In genomic region chr14:106657460-106657859, GRCh38 we compare ENCODE assay signal across 10 cellular contexts.
DNase-seq lines count a peak whose midpoint lies in the region; ATAC-seq and TF ChIP-seq lines count a peak whose summit lies in the region.
"Had no signal": no experiment of that assay in that cellular context is flagged by ENCODE, and none has a peak within 500 bp of the region (broad histone marks: within the 10 kb centered on the region; RNA-seq: fewer than 3 reads in every experiment).

No MANE protein-coding gene starts in this region.

- no peak overlapping the region for H3K27ac ChIP-seq in 22Rv1
- H3K27ac ChIP-seq: skin epidermis had no signal

- no peak overlapping the region for H3K4me3 Mint-ChIP-seq in activated CD4-positive, alpha-beta T cell treated with anti-CD3 and anti-CD28 coated beads, Interleukin-2, amount 10 ng/mL, durations not matched to agents 24 days and 14 days
- H3K4me3 Mint-ChIP-seq in effector memory CD8-positive, alpha-beta T cell = no peak overlapping the region

- peak; percentile 83 for DNase-seq in activated CD4-positive, alpha-beta T cell treated with anti-CD3 and anti-CD28 coated beads, Interleukin-2, amount 10 ng/mL, durations not matched to agents 24 days and 14 days
- DNase-seq in effector memory CD8-positive, alpha-beta T cell = peak; percentile 58 to 68 (median 65)
- DNase-seq in NCI-H2227 treated with DMSO at 0.1 percent for 48 hours (lab: John Stamatoyannopoulos, UW) (no peak), cortex of kidney (lab: John Stamatoyannopoulos, UW) (no peak), RKO (ENCODE audit: low spot score) (no peak)
- DNase-seq: left cardiac atrium had no signal

- H3K27ac Mint-ChIP-seq in activated CD4-positive, alpha-beta T cell treated with anti-CD3 and anti-CD28 coated beads, Interleukin-2, amount 10 ng/mL, durations not matched to agents 24 days and 14 days = no peak overlapping the region
- no peak overlapping the region for H3K27ac Mint-ChIP-seq in effector memory CD8-positive, alpha-beta T cell

- ATAC-seq in HG03280 (IDR thresholded peaks at IDR 0.05; ENCODE audit: unreplicated experiment) (peak; percentile 42), HG03460 (IDR thresholded peaks at IDR 0.05; ENCODE audit: unreplicated experiment) (no peak)
- ATAC-seq in effector memory CD8-positive, alpha-beta T cell (replicated peaks) = peak; percentile 58
- ATAC-seq: left cardiac atrium had no signal

- no peaks in the 10 kb centered on the region for H3K36me3 Mint-ChIP-seq in activated CD4-positive, alpha-beta T cell treated with anti-CD3 and anti-CD28 coated beads, Interleukin-2, amount 10 ng/mL, durations not matched to agents 24 days and 14 days (ENCODE audit: low read depth)
- H3K36me3 Mint-ChIP-seq in effector memory CD8-positive, alpha-beta T cell (ENCODE audit: insufficient read depth) = no peaks in the 10 kb centered on the region

- H3K27me3 Mint-ChIP-seq in activated CD4-positive, alpha-beta T cell treated with anti-CD3 and anti-CD28 coated beads, Interleukin-2, amount 10 ng/mL, durations not matched to agents 24 days and 14 days = peaks cover 29% of the 10 kb centered on the region
- peaks cover 3 to 4% of the 10 kb centered on the region in 2 donors for H3K27me3 Mint-ChIP-seq in effector memory CD8-positive, alpha-beta T cell

- peaks cover 8% of the 10 kb centered on the region for H3K4me1 Mint-ChIP-seq in activated CD4-positive, alpha-beta T cell treated with anti-CD3 and anti-CD28 coated beads, Interleukin-2, amount 10 ng/mL, durations not matched to agents 24 days and 14 days
- peaks cover 20 to 25% of the 10 kb centered on the region in 2 donors for H3K4me1 Mint-ChIP-seq in effector memory CD8-positive, alpha-beta T cell (ENCODE audit: low read depth in 2 of 2)

- intact Hi-C loops in activated CD4-positive, alpha-beta T cell treated with anti-CD3 and anti-CD28 coated beads, Interleukin-2, amount 10 ng/mL, durations not matched to agents 24 days and 14 days (cut with micrococcal nuclease) = no loop called here

- no peaks in the 10 kb centered on the region for H3K9me3 Mint-ChIP-seq in activated CD4-positive, alpha-beta T cell treated with anti-CD3 and anti-CD28 coated beads, Interleukin-2, amount 10 ng/mL, durations not matched to agents 24 days and 14 days
- no peaks in the 10 kb centered on the region for H3K9me3 Mint-ChIP-seq in effector memory CD8-positive, alpha-beta T cell

- TF ChIP-seq CTCF in 22Rv1 (IDR thresholded peaks at IDR 0.05) = peak; percentile 54

Comparison
In these comparisons a context has a peak if more than half of its experiments do, and no peak if none do; other contexts are left out.
1. DNase-seq: peak in activated CD4-positive, alpha-beta T cell treated with anti-CD3 and anti-CD28 coated beads, Interleukin-2, amount 10 ng/mL, durations not matched to agents 24 days and 14 days (single experiment) and effector memory CD8-positive, alpha-beta T cell (3 of 3); none in NCI-H2227 treated with DMSO at 0.1 percent for 48 hours (single experiment), cortex of kidney (single experiment) and RKO (single experiment).